Comparison of ENCODE assay signal across 22 cellular contexts in the genomic region with DNA sequence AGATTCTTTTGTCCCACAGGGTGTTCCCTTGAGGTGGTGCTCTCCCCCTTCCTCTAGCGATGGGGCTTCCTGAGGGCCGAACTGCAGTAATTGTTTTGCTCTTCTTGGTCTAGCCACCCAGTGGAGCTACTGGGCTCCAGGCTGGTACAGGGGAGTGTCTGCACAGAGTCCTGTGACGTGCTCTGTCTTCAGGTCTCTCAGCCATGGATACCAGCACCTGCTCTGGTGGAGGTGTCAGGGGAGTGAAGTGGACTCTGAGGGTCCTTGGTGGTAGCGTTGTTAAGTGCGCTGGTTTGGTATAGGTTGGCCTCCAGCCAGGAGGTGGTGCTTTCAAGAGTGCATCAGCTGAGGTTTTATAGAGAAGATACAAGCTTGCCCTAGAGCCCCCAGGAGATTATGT. TPM values are rescaled to one million over a fixed set of nuclear protein-coding genes. Genes with fewer than 3 reads are reported as not detected.
A peak's percentile ranks its signal among the peaks of the same experiment; 100 is the strongest.
DNase-seq lines count a peak whose midpoint lies in the region; ATAC-seq, FAIRE-seq and TF ChIP-seq lines count a peak whose summit lies in the region.
"Had no signal": no experiment of that assay in that cellular context is flagged by ENCODE, and none has a peak within 500 bp of the region (broad histone marks: within the 10 kb centered on the region; RNA-seq: fewer than 3 reads in every experiment).

No MANE protein-coding gene starts in this region.

- FAIRE-seq in D721Med (lab: Jason Lieb, UNC): no peak

- H3K27me3 ChIP-seq in sigmoid colon: peaks cover 2 to 35% (median 3%) of the 10 kb centered on the region in 3 donors

- intact Hi-C loops in sigmoid colon (cut with DNase I): no loop called here

- DNase-seq in activated CD4-positive, CD25-positive, alpha-beta regulatory T cell treated with anti-CD3 and anti-CD28 coated beads, Interleukin-2, amount 50 U/mL, for 72 hours: peak; percentile 15
- DNase-seq in NCI-H128 (lab: John Stamatoyannopoulos, UW; ENCODE audit: unreplicated experiment) (peak; percentile 77), NCI-H748 treated with DMSO at 0.1 percent for 48 hours (lab: John Stamatoyannopoulos, UW) (peak; percentile 94), sigmoid colon (peak; percentile 37), D721Med (ENCODE audit: insufficient read length, low spot score) (no peak), NCI-H1694 treated with DMSO at 0.1 percent for 48 hours (lab: John Stamatoyannopoulos, UW) (no peak)
- DNase-seq in stimulated activated CD4-positive, alpha-beta T cell treated with anti-CD3 and anti-CD28 coated beads, Interleukin-4, amount 100 ng/mL, for 1 hour: no peak
- DNase-seq: ACHN; activated CD4-positive, alpha-beta memory T cell treated with anti-CD3 and anti-CD28 coated beads, Interleukin-2, amount 10 ng/mL, durations not matched to agents 7 days and 5 days; activated naive CD4-positive, alpha-beta T cell treated with Interleukin-2 at 50 U/mL for 16 hours; anterior cingulate cortex; DMS53; effector memory CD4-positive, alpha-beta T cell; esophagus squamous epithelium; IMR-90; MG63; midbrain; SHP77; stimulated activated CD8-positive, alpha-beta memory T cell treated with anti-CD3 and anti-CD28 coated beads, Interleukin-4, amount 100 ng/mL, for 48 hours; T-helper 1 cell had no signal

- no peaks in the 10 kb centered on the region for H3K9me3 ChIP-seq in sigmoid colon
- H3K9me3 ChIP-seq: esophagus squamous epithelium had no signal

- no peaks in the 10 kb centered on the region for H3K36me3 ChIP-seq in sigmoid colon
- H3K36me3 ChIP-seq: esophagus squamous epithelium, MG63 had no signal

- no peak overlapping the region for H3K4me3 ChIP-seq in sigmoid colon
- H3K4me3 ChIP-seq: esophagus squamous epithelium, MG63, smooth muscle cell had no signal

- H3K4me1 ChIP-seq in sigmoid colon: no peaks in the 10 kb centered on the region

- WGBS in sigmoid colon, 2 donors: 86 to 87% methylated on average over 5 of the region's 5 CpGs

- H3K27ac ChIP-seq in sigmoid colon: no peak overlapping the region
- H3K27ac ChIP-seq: esophagus squamous epithelium had no signal

- TF ChIP-seq POLR2A in sigmoid colon (IDR thresholded peaks at IDR 0.05): no peak

- TF ChIP-seq CTCF in sigmoid colon (IDR thresholded peaks at IDR 0.05) (no peak), D721Med (IDR thresholded peaks at IDR 0.05; ENCODE audit: insufficient read depth, missing control alignments) (no peak)

- TF ChIP-seq EP300 in sigmoid colon (IDR thresholded peaks at IDR 0.05): no peak

- ATAC-seq in activated CD4-positive, CD25-positive, alpha-beta regulatory T cell treated with anti-CD3 and anti-CD28 coated beads, Interleukin-2, amount 50 U/mL, for 24 hours: no peak

RNA-seq across cellular contexts. Expression of a gene that starts 20.4 kb away (rescaled TPM):
- total RNA-seq in sigmoid colon: 1 to 10 TPM in 2 of 4 donors, under 1 TPM in 2; 0.36 to 5.0 (median 1.4) TPM
- polyA plus RNA-seq in sigmoid colon: 1 to 10 TPM in 2 of 3 donors, under 1 TPM in 1; 0.60 to 7.1 (median 1.6) TPM

Comparison
In these comparisons a context has a peak if more than half of its experiments do, and no peak if none do; other contexts are left out.
1. DNase-seq: peak in activated CD4-positive, CD25-positive, alpha-beta regulatory T cell treated with anti-CD3 and anti-CD28 coated beads, Interleukin-2, amount 50 U/mL, for 72 hours (single experiment), NCI-H128 (single experiment), NCI-H748 treated with DMSO at 0.1 percent for 48 hours (single experiment) and sigmoid colon (single experiment); none in D721Med (single experiment), stimulated activated CD4-positive, alpha-beta T cell treated with anti-CD3 and anti-CD28 coated beads, Interleukin-4, amount 100 ng/mL, for 1 hour (single experiment) and NCI-H1694 treated with DMSO at 0.1 percent for 48 hours (single experiment).